7 cellular contexts compared by ENCODE assay signal in the genomic region with DNA sequence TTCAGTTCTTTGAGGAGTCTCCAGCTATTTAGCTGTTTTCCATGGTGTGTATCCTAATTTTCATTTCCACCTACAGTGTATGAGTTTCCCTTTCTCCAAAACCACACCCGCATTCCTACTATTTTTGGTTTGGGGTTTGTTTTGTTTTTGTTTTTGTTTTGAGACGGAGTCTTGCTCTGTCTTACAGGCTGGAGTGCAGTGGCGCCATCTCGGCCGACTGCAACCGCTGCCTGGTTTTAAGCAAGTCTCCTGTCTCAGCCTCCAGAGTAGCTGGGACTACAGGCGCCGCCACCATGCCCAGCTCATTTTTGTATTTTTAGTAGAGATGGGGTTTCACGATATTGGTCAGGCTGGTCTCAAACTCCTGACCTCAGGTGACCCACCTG.
DNase-seq lines count a peak whose midpoint lies in the region; ATAC-seq, FAIRE-seq and TF ChIP-seq lines count a peak whose summit lies in the region.
"Not testable (repeated sequence)": the region's sequence is repeated elsewhere in the genome, so short reads cannot be mapped to it uniquely, and the experiment has no call there.

No MANE protein-coding gene starts in this region.

- H3K9ac ChIP-seq in Karpas-422 (ENCODE audit: low read length), result peak overlapping the region; percentile 77

- not testable (repeated sequence) for H4K20me1 ChIP-seq in Karpas-422 (ENCODE audit: insufficient read depth, low read depth, low read length); hepatocyte (ENCODE audit: insufficient read depth, poor library complexity, severe bottlenecking)

- not testable (repeated sequence) for H3K27me3 Mint-ChIP-seq in T-helper 1 cell treated with Interleukin-12 subunit alpha and Interleukin-12 subunit beta and Interleukin-4 antibody, amounts not matched to agents 30 μg/mL and 1 μg/mL, for 36 hours (ENCODE audit: low read depth)

- intact Hi-C loops in ovary (cut with DNase I), result loop anchor here in 1 of 4 donors (5.0 kb wide), 1 partner anchor 191 kb away; the partner anchor contains the start of gene MZT2A

- not testable (repeated sequence) for H3K36me3 Mint-ChIP-seq in T-helper 1 cell treated with Interleukin-12 subunit alpha and Interleukin-12 subunit beta and Interleukin-4 antibody, amounts not matched to agents 30 μg/mL and 1 μg/mL, for 36 hours (ENCODE audit: low read depth)

- peak overlapping the region; percentile 83 for H3K4me2 ChIP-seq in Karpas-422 (ENCODE audit: low read depth, low read length, poor library complexity, severe bottlenecking)
- H3K4me2 ChIP-seq in hepatocyte, result peak overlapping the region; percentile 95

- H3K4me1 ChIP-seq in Karpas-422 (ENCODE audit: low read length), result peaks cover 18% of the 10 kb centered on the region
- H3K4me1 ChIP-seq in hepatocyte (ENCODE audit: insufficient read depth); ovary (ENCODE audit: insufficient read depth): not testable (repeated sequence)

- H3K4me1 Mint-ChIP-seq in T-helper 1 cell treated with Interleukin-12 subunit alpha and Interleukin-12 subunit beta and Interleukin-4 antibody, amounts not matched to agents 30 μg/mL and 1 μg/mL, for 36 hours (ENCODE audit: low read depth), result peaks cover 30% of the 10 kb centered on the region

- H3K4me3 ChIP-seq in Karpas-422 (ENCODE audit: low read length), result peak overlapping the region; percentile 88
- peak overlapping the region; percentile 89 for H3K4me3 ChIP-seq in bronchial epithelial cell (ENCODE audit: low read depth, low read length)
- H3K4me3 ChIP-seq in hepatocyte, result peak overlapping the region; percentile 59
- peak overlapping the region; percentile 49 for H3K4me3 ChIP-seq in ovary

- TF ChIP-seq EP300 in ovary (IDR thresholded peaks at IDR 0.05), result not testable (repeated sequence)

- H2AFZ ChIP-seq in Karpas-422 (ENCODE audit: low read length) (peak overlapping the region; percentile 97; the same call in 1 of the 2 replicates), hepatocyte (peak overlapping the region; percentile 99)

- not testable (repeated sequence) for H3K9me3 ChIP-seq in Karpas-422 (ENCODE audit: low read length); hepatocyte (ENCODE audit: low read depth); ovary

- H3K9me3 Mint-ChIP-seq in T-helper 1 cell treated with Interleukin-12 subunit alpha and Interleukin-12 subunit beta and Interleukin-4 antibody, amounts not matched to agents 30 μg/mL and 1 μg/mL, for 36 hours, result not testable (repeated sequence)

- not testable (repeated sequence) for TF ChIP-seq CTCF in bronchial epithelial cell (IDR thresholded peaks at IDR 0.05; ENCODE audit: insufficient read depth, low read length, severe bottlenecking); hepatocyte (IDR thresholded peaks at IDR 0.05; ENCODE audit: poor library complexity); ovary (IDR thresholded peaks at IDR 0.05)

- H3K27ac ChIP-seq in Karpas-422 (ENCODE audit: low read length), result not testable (repeated sequence)
- peak overlapping the region; percentile 85 for H3K27ac ChIP-seq in hepatocyte
- H3K27ac ChIP-seq in ovary, result peak overlapping the region in 1 of 2 donors; percentile 56

- peak; percentile 51 for ATAC-seq in GM18511 (IDR thresholded peaks at IDR 0.05; ENCODE audit: unreplicated experiment)
- ATAC-seq in HG02623 (IDR thresholded peaks at IDR 0.05; ENCODE audit: unreplicated experiment), result peak; percentile 29

- 4% methylated on average over 9 of the region's 9 CpGs for WGBS in hepatocyte (ENCODE audit: low lambda C conversion rate, missing lambda C conversion rate)
- WGBS in ovary, 3 donors, result 2 to 5% (median 2%) methylated on average over 9 of the region's 9 CpGs

- H3K4me3 Mint-ChIP-seq in T-helper 1 cell treated with Interleukin-12 subunit alpha and Interleukin-12 subunit beta and Interleukin-4 antibody, amounts not matched to agents 30 μg/mL and 1 μg/mL, for 36 hours, result peak overlapping the region; percentile 86

- not testable (repeated sequence) for H3K27ac Mint-ChIP-seq in T-helper 1 cell treated with Interleukin-12 subunit alpha and Interleukin-12 subunit beta and Interleukin-4 antibody, amounts not matched to agents 30 μg/mL and 1 μg/mL, for 36 hours

- not testable (repeated sequence) for H3K27me3 ChIP-seq in Karpas-422 (ENCODE audit: low read length); bronchial epithelial cell (ENCODE audit: control insufficient read depth, insufficient read depth, low read length); hepatocyte; ovary

- not testable (repeated sequence) for FAIRE-seq in bronchial epithelial cell (lab: Jason Lieb, UNC)

- H3K9me2 ChIP-seq in Karpas-422 (replicated peaks; ENCODE audit: insufficient read depth, low read length); hepatocyte (replicated peaks; ENCODE audit: insufficient read depth): not testable (repeated sequence)

- DNase-seq in Karpas-422 (peak; percentile 68), hepatocyte (ENCODE audit: low spot score) (peak; percentile 32), ovary (peak in 2 of 5 donors; percentile 23 to 43)
- DNase-seq in bronchial epithelial cell (ENCODE audit: low read depth), result not testable (repeated sequence)

- not testable (repeated sequence) for H3K79me2 ChIP-seq in Karpas-422 (ENCODE audit: low read length)
- H3K79me2 ChIP-seq in hepatocyte, result peaks cover 12% of the 10 kb centered on the region

- TF ChIP-seq POLR2A in ovary (IDR thresholded peaks at IDR 0.05), result not testable (repeated sequence)

- not testable (repeated sequence) for H3K36me3 ChIP-seq in Karpas-422 (ENCODE audit: insufficient read depth, low read length); bronchial epithelial cell (ENCODE audit: control insufficient read depth, insufficient read depth, low read length); hepatocyte (replicated peaks; ENCODE audit: insufficient read depth, low read depth); ovary
